In the genomic region with DNA sequence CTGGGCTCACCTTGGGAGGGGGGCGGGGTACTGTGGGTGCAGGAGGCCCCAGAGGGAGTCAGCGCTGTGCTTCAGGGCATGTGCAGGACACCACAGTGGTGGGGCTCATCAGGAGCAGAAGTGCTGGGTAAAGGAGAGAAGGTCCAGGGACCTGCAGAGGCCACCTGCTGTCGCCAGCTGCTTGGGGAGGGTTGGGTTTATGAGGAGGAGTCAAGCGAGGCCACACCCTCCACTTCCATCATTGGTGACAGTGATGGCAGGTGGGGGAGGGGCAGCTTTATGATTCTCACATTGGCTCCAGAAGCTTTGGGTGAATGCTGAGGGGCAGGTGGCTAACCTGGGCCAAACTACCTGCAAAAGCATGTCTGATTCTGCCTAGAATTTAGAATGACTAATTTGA, we compare ENCODE assay signal across 23 cellular contexts.
"Had no signal": no experiment of that assay in that cellular context is flagged by ENCODE, and none has a peak within 500 bp of the region (broad histone marks: within the 10 kb centered on the region; RNA-seq: fewer than 3 reads in every experiment).

No MANE protein-coding gene starts in this region.

- H3K4me3 ChIP-seq: dorsolateral prefrontal cortex, gastrocnemius medialis, left lung, neural progenitor cell, right lobe of liver, suprapubic skin, vagina had no signal

- H3K9ac ChIP-seq: neural progenitor cell, parathyroid adenoma had no signal

- H3K4me1 ChIP-seq: gastrocnemius medialis, left lung, neural progenitor cell, parathyroid adenoma, right lobe of liver, suprapubic skin, vagina had no signal

- H3K27me3 ChIP-seq: gastrocnemius medialis, left lung, neural progenitor cell, right lobe of liver, suprapubic skin, vagina had no signal

- DNase-seq: dorsolateral prefrontal cortex; effector CD4-positive, alpha-beta T cell; endodermal cell; foreskin fibroblast; gastrocnemius medialis; head of caudate nucleus; kidney; left lung; mesenchymal stem cell; naive thymus-derived CD4-positive, alpha-beta T cell; right lobe of liver; small intestine; stimulated activated CD4-positive, alpha-beta T cell treated with anti-CD3 and anti-CD28 coated beads, Interleukin-15, amount 100 ng/mL, for 24 hours; stimulated activated CD4-positive, alpha-beta T cell treated with anti-CD3 and anti-CD28 coated beads, Interleukin-4, amount 100 ng/mL, for 1 hour; stimulated activated CD8-positive, alpha-beta memory T cell treated with anti-CD3 and anti-CD28 coated beads, Interleukin-4, amount 100 ng/mL, for 48 hours; stimulated activated naive CD4-positive, alpha-beta T cell; stimulated activated naive CD8-positive, alpha-beta T cell treated with anti-CD3 and anti-CD28 coated beads, Interleukin-15, amount 100 ng/mL, for 72 hours; trophoblast cell had no signal

- H3K27ac ChIP-seq: dorsolateral prefrontal cortex, epithelial cell of prostate, gastrocnemius medialis, left lung, neural progenitor cell, parathyroid adenoma, right lobe of liver, suprapubic skin, vagina had no signal

- H3K36me3 ChIP-seq: gastrocnemius medialis, left lung, neural progenitor cell, right lobe of liver, suprapubic skin, vagina had no signal

- H3K9me3 ChIP-seq: gastrocnemius medialis, left lung, right lobe of liver, suprapubic skin, vagina had no signal
